Comparison of ENCODE assay signal across 18 cellular contexts in the genomic region with DNA sequence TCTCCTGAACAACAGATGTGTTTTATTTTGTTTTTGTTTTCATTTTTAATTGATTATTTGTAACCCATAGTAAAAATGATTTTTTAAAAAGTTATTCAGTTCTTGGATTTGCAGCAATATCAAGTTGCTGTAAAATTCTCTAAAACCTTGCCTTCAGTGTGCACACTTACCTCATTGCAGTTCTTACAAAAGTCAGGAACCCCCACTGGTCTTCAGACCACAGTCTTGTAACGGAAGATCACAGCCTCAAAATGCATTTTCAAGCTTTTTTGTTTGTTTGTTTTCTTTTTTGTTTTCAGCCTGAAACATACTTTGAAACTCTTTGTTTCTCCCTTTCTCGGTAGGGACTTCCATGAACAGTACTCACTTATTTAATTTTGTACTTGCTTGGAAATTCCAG.
DNase-seq lines count a peak whose midpoint lies in the region; ATAC-seq and TF ChIP-seq lines count a peak whose summit lies in the region.
"Had no signal": no experiment of that assay in that cellular context is flagged by ENCODE, and none has a peak within 500 bp of the region (broad histone marks: within the 10 kb centered on the region; RNA-seq: fewer than 3 reads in every experiment).

No MANE protein-coding gene starts in this region.

- H3K36me3 ChIP-seq in GM06990 (ENCODE audit: control insufficient read depth, insufficient read depth, low read length) (no peaks in the 10 kb centered on the region), OCI-LY3 (replicated peaks; ENCODE audit: low read depth, low read length) (no peaks in the 10 kb centered on the region), mucosa of rectum (ENCODE audit: control insufficient read depth in 2 of 2, insufficient read depth in 2 of 2, low read length in 2 of 2) (no peaks in the 10 kb centered on the region)
- H3K36me3 ChIP-seq: SJCRH30 had no signal

- no peaks in the 10 kb centered on the region for H3K4me1 ChIP-seq in OCI-LY3 (ENCODE audit: low read length)
- H3K4me1 ChIP-seq in mucosa of rectum (ENCODE audit: control insufficient read depth in 2 of 2, insufficient read depth in 2 of 2, low read length in 2 of 2) = peaks cover 10 to 25% of the 10 kb centered on the region in 2 donors
- H3K4me1 ChIP-seq: SJCRH30 had no signal

- no peaks in the 10 kb centered on the region for H4K20me1 ChIP-seq in OCI-LY3 (ENCODE audit: insufficient read depth, low read length)

- no peaks in the 10 kb centered on the region for H3K79me2 ChIP-seq in OCI-LY3 (ENCODE audit: low read length)

- H3K9ac ChIP-seq in OCI-LY3 (ENCODE audit: low read length) (no peak overlapping the region), mucosa of rectum (ENCODE audit: low read depth in 1 of 2, low read length in 2 of 2) (peak overlapping the region; percentile 12 to 17)

- DNase-seq in GM06990 (ENCODE audit: extremely low read depth, insufficient read length) = peak; percentile 11
- DNase-seq in OCI-M1 (lab: John Stamatoyannopoulos, UW) = no peak
- no peak for DNase-seq in lower leg skin (ENCODE audit: low spot score in 2 of 2)
- no peak for DNase-seq in activated CD4-positive, alpha-beta T cell treated with anti-CD3 and anti-CD28 coated beads, Interleukin-2, amount 50 U/mL, for 4 hours
- DNase-seq: AML-193, DMS79 treated with DMSO at 0.1 percent for 48 hours, NCI-H1105 treated with DMSO at 0.1 percent for 48 hours, NCI-H1694, NCI-H2081 treated with DMSO at 0.1 percent for 48 hours, NCI-H510A, NCI-H748 treated with DMSO at 0.1 percent for 48 hours, SJCRH30 had no signal

- H3K27ac ChIP-seq in OCI-LY3 (ENCODE audit: low read length) (no peak overlapping the region), mucosa of rectum (ENCODE audit: low read depth in 2 of 2, low read length in 2 of 2) (peak overlapping the region; percentile 44 to 66)
- H3K27ac ChIP-seq: 22Rv1, SJCRH30 had no signal

- 42 to 59% methylated on average over 1 to 2 of the region's 2 CpGs for WGBS in lower leg skin, 2 donors

- intact Hi-C loops in lower leg skin (cut with DNase I; ENCODE audit: low total_unique reads) = no loop called here

- H3K27me3 ChIP-seq in GM06990 (replicated peaks; ENCODE audit: control insufficient read depth, insufficient read depth, low read length) (no peaks in the 10 kb centered on the region), OCI-LY3 (ENCODE audit: low read depth, low read length) (no peaks in the 10 kb centered on the region), mucosa of rectum (ENCODE audit: control insufficient read depth in 2 of 2, insufficient read depth in 2 of 2, low read length in 2 of 2) (no peaks in the 10 kb centered on the region)
- H3K27me3 ChIP-seq: SJCRH30 had no signal

- H2AFZ ChIP-seq in OCI-LY3 (ENCODE audit: low read depth, low read length) = peak overlapping the region; percentile 41; the same call in 1 of the 2 replicates

- TF ChIP-seq CTCF in GM06990 (IDR thresholded peaks at IDR 0.05; ENCODE audit: insufficient read depth, low read length, poor library complexity, severe bottlenecking) (no peak), OCI-LY3 (IDR thresholded peaks at IDR 0.05; ENCODE audit: low read depth, low read length) (no peak), lower leg skin (IDR thresholded peaks at IDR 0.05) (no peak)

- H3K4me2 ChIP-seq in OCI-LY3 (ENCODE audit: low read length) = no peak overlapping the region

- H3K9me3 ChIP-seq in OCI-LY3 (ENCODE audit: insufficient read depth, low read length) (no peaks in the 10 kb centered on the region), mucosa of rectum (ENCODE audit: control insufficient read depth in 2 of 2, low read length in 2 of 2) (no peaks in the 10 kb centered on the region)
- H3K9me3 ChIP-seq: SJCRH30 had no signal

- no peak for TF ChIP-seq POLR2A in lower leg skin (IDR thresholded peaks at IDR 0.05)

- H3K4me3 ChIP-seq in GM06990 (replicated peaks; ENCODE audit: low read depth, low read length) = peak overlapping the region; percentile 25; the same call in 1 of the 2 replicates
- H3K4me3 ChIP-seq in OCI-LY3 (ENCODE audit: low read length) = no peak overlapping the region
- peak overlapping the region; percentile 34 to 58 for H3K4me3 ChIP-seq in mucosa of rectum (ENCODE audit: low read length in 2 of 2)
- H3K4me3 ChIP-seq in lower leg skin (ENCODE audit: low read depth, poor library complexity, severe bottlenecking) = no peak overlapping the region
- H3K4me3 ChIP-seq: SJCRH30 had no signal

- ATAC-seq in HG02852 (IDR thresholded peaks at IDR 0.05; ENCODE audit: unreplicated experiment) (peak; percentile 25), GM18498 (IDR thresholded peaks at IDR 0.05; ENCODE audit: unreplicated experiment) (no peak)
- ATAC-seq: Panc1 had no signal

Comparison
In these comparisons a context has a peak if more than half of its experiments do, and no peak if none do; other contexts are left out.
1. H3K4me3 ChIP-seq: peak in GM06990 (single experiment) and mucosa of rectum (2 of 2); none in OCI-LY3 (single experiment) and lower leg skin (single experiment).